ENCODE assay signal across 21 cellular contexts in genomic region chr6:37555040-37555781, GRCh38. TPM values are rescaled to one million over a fixed set of nuclear protein-coding genes. Genes with fewer than 3 reads are reported as not detected.
A peak's percentile ranks its signal among the peaks of the same experiment; 100 is the strongest.
DNase-seq lines count a peak whose midpoint lies in the region; ATAC-seq, FAIRE-seq and TF ChIP-seq lines count a peak whose summit lies in the region.
"Had no signal": no experiment of that assay in that cellular context is flagged by ENCODE, and none has a peak within 500 bp of the region (broad histone marks: within the 10 kb centered on the region; RNA-seq: fewer than 3 reads in every experiment).

No MANE protein-coding gene starts in this region.

- peak overlapping the region; percentile 61 for H3K4me3 Mint-ChIP-seq in activated B cell treated with CpG ODN at 0.5 μM for 24 hours
- peak overlapping the region; percentile 39 for H3K4me3 Mint-ChIP-seq in neural progenitor cell
- H3K4me3 Mint-ChIP-seq: activated CD4-positive, alpha-beta memory T cell treated with anti-CD3 and anti-CD28 coated beads, Interleukin-2, amount 10 ng/mL, durations not matched to agents 7 days and 5 days had no signal

- H3K9me3 ChIP-seq in neural progenitor cell (ENCODE audit: low read depth), result no peaks in the 10 kb centered on the region
- H3K9me3 ChIP-seq: adrenal gland, heart left ventricle, upper lobe of left lung had no signal

- H3K9ac ChIP-seq in neural progenitor cell, result no peak overlapping the region

- no peak overlapping the region for H3K4me3 ChIP-seq in neural progenitor cell
- H3K4me3 ChIP-seq: adrenal gland, heart left ventricle, upper lobe of left lung had no signal

- POLR2A ChIA-PET in activated B cell treated with CpG ODN at 0.5 μM for 24 hours (lab: Charles Lee), result interaction anchor here (0.8 to 3.2 kb wide), 5 partner anchors 8 to 122 kb away, joined by 3 to 33 read pairs (median 5); partner anchors contain the start of gene CMTR1

- TF ChIP-seq CTCF in activated B cell treated with CpG ODN at 0.5 μM for 24 hours (IDR thresholded peaks at IDR 0.05) (no peak), neural progenitor cell (IDR thresholded peaks at IDR 0.05) (no peak)

- H4K20me1 ChIP-seq in neural progenitor cell (ENCODE audit: low read depth), result no peaks in the 10 kb centered on the region

- CTCF ChIA-PET in activated B cell treated with CpG ODN at 0.5 μM for 24 hours (lab: Charles Lee), result interaction anchor here (1.8 to 2.9 kb wide), 3 partner anchors 11 to 19 kb away, joined by 10 to 12 read pairs (median 12); no protein-coding TSS in a partner anchor

- intact Hi-C loops in activated B cell treated with CpG ODN at 0.5 μM for 24 hours (cut with micrococcal nuclease), result loop anchor here (1.0 kb wide), 1 partner anchor 55 kb away; no protein-coding TSS in a partner anchor

- no peak for DNase-seq in activated B cell treated with CpG ODN at 0.5 μM for 24 hours
- no peak for DNase-seq in neural progenitor cell (ENCODE audit: low spot score)
- DNase-seq in NCI-H748 treated with DMSO at 0.1 percent for 48 hours (lab: John Stamatoyannopoulos, UW), result no peak
- no peak for DNase-seq in NOMO-1 (lab: John Stamatoyannopoulos, UW; ENCODE audit: unreplicated experiment in 2 of 2)
- DNase-seq: activated CD4-positive, alpha-beta memory T cell treated with anti-CD3 and anti-CD28 coated beads, Interleukin-2, amount 10 ng/mL, durations not matched to agents 7 days and 5 days; activated T-cell treated with anti-CD3 and anti-CD28 coated beads, Interleukin-2, amount 50 U/mL, for 48 hours; adrenal gland; AML-193; caudate nucleus; effector memory CD4-positive, alpha-beta T cell; heart left ventricle; kidney; NCI-H2081; NCI-H526; stimulated activated naive CD4-positive, alpha-beta T cell treated with Interleukin-2 at 50 U/mL for 16 hours; upper lobe of left lung had no signal

- peaks cover 56% of the 10 kb centered on the region for H3K4me1 ChIP-seq in neural progenitor cell
- H3K4me1 ChIP-seq: adrenal gland, upper lobe of left lung had no signal

- peaks cover 22% of the 10 kb centered on the region for H3F3A ChIP-seq in neural progenitor cell (ENCODE audit: low read depth)

- H3K27me3 Mint-ChIP-seq in activated B cell treated with CpG ODN at 0.5 μM for 24 hours (no peaks in the 10 kb centered on the region), neural progenitor cell (ENCODE audit: insufficient read depth, low read depth) (peaks cover 17% of the 10 kb centered on the region)

- H3K9me3 Mint-ChIP-seq in activated B cell treated with CpG ODN at 0.5 μM for 24 hours, result no peaks in the 10 kb centered on the region
- no peaks in the 10 kb centered on the region for H3K9me3 Mint-ChIP-seq in neural progenitor cell
- H3K9me3 Mint-ChIP-seq: activated CD4-positive, alpha-beta memory T cell treated with anti-CD3 and anti-CD28 coated beads, Interleukin-2, amount 10 ng/mL, durations not matched to agents 7 days and 5 days had no signal

- peak overlapping the region; percentile 35 for H3K4me2 ChIP-seq in neural progenitor cell

- ATAC-seq in activated B cell treated with CpG ODN at 0.5 μM for 24 hours (ENCODE audit: low read depth) (peak; percentile 7), GM21825 (IDR thresholded peaks at IDR 0.05; ENCODE audit: unreplicated experiment) (no peak), HG03097 (IDR thresholded peaks at IDR 0.05; ENCODE audit: low FRiP score, unreplicated experiment) (no peak)
- ATAC-seq: heart left ventricle had no signal

- H2AFZ ChIP-seq in neural progenitor cell (replicated peaks), result no peak overlapping the region

- peak; percentile 63 for FAIRE-seq in G401.6 (lab: Jason Lieb, UNC)
- FAIRE-seq: kidney had no signal

- no peak overlapping the region for H3K27ac ChIP-seq in neural progenitor cell
- H3K27ac ChIP-seq: adrenal gland, heart left ventricle, upper lobe of left lung, VCaP had no signal

- TF ChIP-seq POLR2A in GM19099 (IDR thresholded peaks at IDR 0.05; ENCODE audit: extremely low read depth, insufficient read length, low read depth), result peak; percentile 52

- H3K27ac Mint-ChIP-seq in activated B cell treated with CpG ODN at 0.5 μM for 24 hours, result peak overlapping the region; percentile 76
- H3K27ac Mint-ChIP-seq in neural progenitor cell, result peak overlapping the region; percentile 93
- H3K27ac Mint-ChIP-seq: activated CD4-positive, alpha-beta memory T cell treated with anti-CD3 and anti-CD28 coated beads, Interleukin-2, amount 10 ng/mL, durations not matched to agents 7 days and 5 days had no signal

- no peaks in the 10 kb centered on the region for H3K36me3 Mint-ChIP-seq in activated B cell treated with CpG ODN at 0.5 μM for 24 hours (ENCODE audit: low read depth)
- no peaks in the 10 kb centered on the region for H3K36me3 Mint-ChIP-seq in neural progenitor cell

- peaks cover 84% of the 10 kb centered on the region for H3K4me1 Mint-ChIP-seq in activated B cell treated with CpG ODN at 0.5 μM for 24 hours
- H3K4me1 Mint-ChIP-seq in neural progenitor cell, result peaks cover 95% of the 10 kb centered on the region

- H3K27me3 ChIP-seq in neural progenitor cell, result no peaks in the 10 kb centered on the region
- H3K27me3 ChIP-seq: adrenal gland, upper lobe of left lung had no signal

- H3K36me3 ChIP-seq in neural progenitor cell, result no peaks in the 10 kb centered on the region
- H3K36me3 ChIP-seq: adrenal gland, heart left ventricle, upper lobe of left lung had no signal

- H3K79me2 ChIP-seq in neural progenitor cell (ENCODE audit: low read depth), result no peaks in the 10 kb centered on the region

RNA-seq across cellular contexts. Expression of gene CCDC167, which starts 55.5 kb away (rescaled TPM):
- 18.4 and 25.9 TPM in 2 replicates for total RNA-seq in activated B cell treated with CpG ODN at 0.5 μM for 24 hours
- 30.4 and 56.5 TPM in 2 replicates for total RNA-seq in neural progenitor cell (ENCODE audit: low replicate concordance)
